ENCODE assay signal across 18 cellular contexts in the genomic region with DNA sequence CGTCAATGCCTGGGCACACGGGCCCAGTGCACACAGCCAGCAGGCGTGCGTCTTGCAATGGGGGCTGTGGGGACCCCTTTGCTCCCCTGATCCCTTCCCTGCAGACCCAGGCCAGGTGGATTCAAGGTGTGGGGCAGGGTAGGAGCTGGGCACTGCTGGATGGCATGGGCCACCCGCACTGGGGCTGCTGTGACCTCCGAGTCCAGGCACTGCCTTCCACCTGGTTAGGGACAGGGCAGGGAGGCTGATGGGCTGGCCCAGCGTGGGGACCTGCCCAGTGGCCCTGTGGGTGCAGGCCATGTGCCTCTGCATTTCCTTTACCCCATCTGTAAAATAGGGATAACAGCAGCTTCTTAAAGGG. TPM values are rescaled to one million over a fixed set of nuclear protein-coding genes. Genes with fewer than 3 reads are reported as not detected.
DNase-seq lines count a peak whose midpoint lies in the region; ATAC-seq and TF ChIP-seq lines count a peak whose summit lies in the region.
"Had no signal": no experiment of that assay in that cellular context is flagged by ENCODE, and none has a peak within 500 bp of the region (broad histone marks: within the 10 kb centered on the region; RNA-seq: fewer than 3 reads in every experiment).

No MANE protein-coding gene starts in this region.

- no peaks in the 10 kb centered on the region for H3K9me2 ChIP-seq in Karpas-422 (replicated peaks; ENCODE audit: insufficient read depth, low read length)

- peak in 1 of 2 donors; percentile 7 for ATAC-seq in activated T-cell treated with anti-CD3 and anti-CD28 coated beads, Interleukin-2, amount 50 U/mL, for 4 hours
- peak; percentile 23 for ATAC-seq in activated naive CD8-positive, alpha-beta T cell treated with anti-CD3 and anti-CD28 coated beads, Interleukin-2, amount 10 ng/mL, durations not matched to agents 7 days and 5 days (ENCODE audit: low read depth)
- ATAC-seq: left ventricle myocardium superior had no signal

- POLR2A ChIA-PET in CD8-positive, alpha-beta memory T cell (lab: Charles Lee) = interaction anchor here (1.4 kb wide), 1 partner anchor 424 kb away, joined by 4 read pairs; no protein-coding TSS in a partner anchor
- POLR2A ChIA-PET in activated naive CD8-positive, alpha-beta T cell treated with anti-CD3 and anti-CD28 coated beads, Interleukin-2, amount 10 ng/mL, durations not matched to agents 7 days and 5 days (lab: Charles Lee) = interaction anchor here (1.0 to 2.5 kb wide), 3 partner anchors 18 to 23 kb away, joined by 3 to 7 read pairs (median 5); a partner anchor contains a TSS

- no peaks in the 10 kb centered on the region for H3K27me3 ChIP-seq in CD8-positive, alpha-beta memory T cell (ENCODE audit: insufficient read depth, low read length, poor library complexity, severe bottlenecking)
- H3K27me3 ChIP-seq in Karpas-422 (ENCODE audit: low read length) = no peaks in the 10 kb centered on the region
- H3K27me3 ChIP-seq: ascending aorta, colonic mucosa, testis had no signal

- peaks cover 61% of the 10 kb centered on the region for H3K4me1 Mint-ChIP-seq in activated T-cell treated with anti-CD3 and anti-CD28 coated beads, Interleukin-2, amount 50 U/mL, for 4 hours (ENCODE audit: low read depth)
- peaks cover 23 to 60% (median 33%) of the 10 kb centered on the region in 3 donors for H3K4me1 Mint-ChIP-seq in CD8-positive, alpha-beta memory T cell
- peaks cover 34% of the 10 kb centered on the region for H3K4me1 Mint-ChIP-seq in activated naive CD8-positive, alpha-beta T cell treated with anti-CD3 and anti-CD28 coated beads, Interleukin-2, amount 10 ng/mL, durations not matched to agents 7 days and 5 days
- H3K4me1 Mint-ChIP-seq in osteocyte (ENCODE audit: unreplicated experiment) = no peaks in the 10 kb centered on the region

- in situ Hi-C loops in G401 (cut with HindIII; ENCODE audit: low sequenced_read_pairs) = no loop called here

- peak overlapping the region in 4 of 8 donors; percentile 17 to 76 (median 64) for H3K27ac Mint-ChIP-seq in CD8-positive, alpha-beta memory T cell
- peak overlapping the region; percentile 75 for H3K27ac Mint-ChIP-seq in activated naive CD8-positive, alpha-beta T cell treated with anti-CD3 and anti-CD28 coated beads, Interleukin-2, amount 10 ng/mL, durations not matched to agents 7 days and 5 days
- no peak overlapping the region for H3K27ac Mint-ChIP-seq in osteocyte (ENCODE audit: unreplicated experiment)

- H4K20me1 ChIP-seq in Karpas-422 (ENCODE audit: insufficient read depth, low read depth, low read length) = no peaks in the 10 kb centered on the region

- peak overlapping the region; percentile 53 for H3K4me3 ChIP-seq in CD8-positive, alpha-beta memory T cell (ENCODE audit: low read length)
- no peak overlapping the region for H3K4me3 ChIP-seq in Karpas-422 (ENCODE audit: low read length)
- H3K4me3 ChIP-seq: ascending aorta, colonic mucosa, GM12878, skin epidermis, testis had no signal

- H3K36me3 Mint-ChIP-seq in activated T-cell treated with anti-CD3 and anti-CD28 coated beads, Interleukin-2, amount 50 U/mL, for 4 hours (ENCODE audit: insufficient read depth) = peaks cover 3% of the 10 kb centered on the region
- no peaks in the 10 kb centered on the region for H3K36me3 Mint-ChIP-seq in CD8-positive, alpha-beta memory T cell
- peaks cover 5% of the 10 kb centered on the region for H3K36me3 Mint-ChIP-seq in activated naive CD8-positive, alpha-beta T cell treated with anti-CD3 and anti-CD28 coated beads, Interleukin-2, amount 10 ng/mL, durations not matched to agents 7 days and 5 days
- no peaks in the 10 kb centered on the region for H3K36me3 Mint-ChIP-seq in osteocyte (ENCODE audit: unreplicated experiment)

- no peak for TF ChIP-seq CTCF in osteocyte (IDR thresholded peaks at IDR 0.05)

- H2AFZ ChIP-seq in Karpas-422 (ENCODE audit: low read length) = no peak overlapping the region

- H3K4me3 Mint-ChIP-seq in activated T-cell treated with anti-CD3 and anti-CD28 coated beads, Interleukin-2, amount 50 U/mL, for 4 hours = peak overlapping the region; percentile 50
- peak overlapping the region in 6 of 7 donors; percentile 59 to 86 (median 77) for H3K4me3 Mint-ChIP-seq in CD8-positive, alpha-beta memory T cell
- peak overlapping the region; percentile 71 for H3K4me3 Mint-ChIP-seq in activated naive CD8-positive, alpha-beta T cell treated with anti-CD3 and anti-CD28 coated beads, Interleukin-2, amount 10 ng/mL, durations not matched to agents 7 days and 5 days
- no peak overlapping the region for H3K4me3 Mint-ChIP-seq in osteocyte (ENCODE audit: unreplicated experiment)

- no peaks in the 10 kb centered on the region for H3K79me2 ChIP-seq in Karpas-422 (ENCODE audit: low read length)

- H3K36me3 ChIP-seq in CD8-positive, alpha-beta memory T cell (ENCODE audit: insufficient read depth, low read length) = no peaks in the 10 kb centered on the region
- no peaks in the 10 kb centered on the region for H3K36me3 ChIP-seq in Karpas-422 (ENCODE audit: insufficient read depth, low read length)
- H3K36me3 ChIP-seq: ascending aorta, colonic mucosa had no signal

- no peaks in the 10 kb centered on the region for H3K9me3 ChIP-seq in CD8-positive, alpha-beta memory T cell (ENCODE audit: low read length)
- no peaks in the 10 kb centered on the region for H3K9me3 ChIP-seq in Karpas-422 (ENCODE audit: low read length)
- H3K9me3 ChIP-seq: ascending aorta, colonic mucosa, testis had no signal

- peaks cover 1% of the 10 kb centered on the region for H3K27me3 Mint-ChIP-seq in activated T-cell treated with anti-CD3 and anti-CD28 coated beads, Interleukin-2, amount 50 U/mL, for 4 hours (ENCODE audit: low read depth)
- peaks cover 0 to 1% of the 10 kb centered on the region in 2 donors for H3K27me3 Mint-ChIP-seq in CD8-positive, alpha-beta memory T cell
- H3K27me3 Mint-ChIP-seq in activated naive CD8-positive, alpha-beta T cell treated with anti-CD3 and anti-CD28 coated beads, Interleukin-2, amount 10 ng/mL, durations not matched to agents 7 days and 5 days = peaks cover 10% of the 10 kb centered on the region
- H3K27me3 Mint-ChIP-seq in osteocyte (ENCODE audit: unreplicated experiment) = peaks cover 15% of the 10 kb centered on the region

- no peak overlapping the region for H3K9ac ChIP-seq in Karpas-422 (ENCODE audit: low read length)

- H3K9me3 Mint-ChIP-seq in activated T-cell treated with anti-CD3 and anti-CD28 coated beads, Interleukin-2, amount 50 U/mL, for 4 hours = no peaks in the 10 kb centered on the region
- no peaks in the 10 kb centered on the region for H3K9me3 Mint-ChIP-seq in CD8-positive, alpha-beta memory T cell
- H3K9me3 Mint-ChIP-seq in activated naive CD8-positive, alpha-beta T cell treated with anti-CD3 and anti-CD28 coated beads, Interleukin-2, amount 10 ng/mL, durations not matched to agents 7 days and 5 days = peaks cover 3% of the 10 kb centered on the region
- no peaks in the 10 kb centered on the region for H3K9me3 Mint-ChIP-seq in osteocyte (ENCODE audit: unreplicated experiment)

- peaks cover 52% of the 10 kb centered on the region for H3K4me1 ChIP-seq in CD8-positive, alpha-beta memory T cell (ENCODE audit: insufficient read depth, low read length)
- H3K4me1 ChIP-seq in Karpas-422 (ENCODE audit: low read length) = no peaks in the 10 kb centered on the region
- H3K4me1 ChIP-seq: ascending aorta had no signal

- no peak overlapping the region for H3K27ac ChIP-seq in CD8-positive, alpha-beta memory T cell (ENCODE audit: low read depth, low read length)
- H3K27ac ChIP-seq in Karpas-422 (ENCODE audit: low read length) = no peak overlapping the region
- H3K27ac ChIP-seq: ascending aorta, colonic mucosa, testis had no signal

- H3K4me2 ChIP-seq in Karpas-422 (ENCODE audit: low read depth, low read length, poor library complexity, severe bottlenecking) = no peak overlapping the region

- CTCF ChIA-PET in CD8-positive, alpha-beta memory T cell (lab: Charles Lee) = interaction anchor here (1.0 to 2.3 kb wide), 2 partner anchors 64 to 65 kb away, joined by 4 to 9 read pairs; no protein-coding TSS in a partner anchor

- no peak for DNase-seq in activated T-cell treated with anti-CD3 and anti-CD28 coated beads, Interleukin-2, amount 50 U/mL, for 4 hours
- no peak for DNase-seq in activated T-cell treated with anti-CD3 and anti-CD28 coated beads, Interleukin-2, amount 50 U/mL, for 1 hour
- no peak for DNase-seq in CD8-positive, alpha-beta memory T cell
- DNase-seq in activated naive CD8-positive, alpha-beta T cell treated with anti-CD3 and anti-CD28 coated beads, Interleukin-2, amount 10 ng/mL, durations not matched to agents 7 days and 5 days = no peak
- DNase-seq in osteocyte (ENCODE audit: extremely low spot score, unreplicated experiment) (peak; percentile 81), NOMO-1 treated with DMSO at 0.1 percent for 48 hours (lab: John Stamatoyannopoulos, UW; ENCODE audit: unreplicated experiment) (no peak), Karpas-422 (no peak), G401 (ENCODE audit: low spot score) (no peak)
- DNase-seq: left ventricle myocardium superior, NCI-H2029, NCI-H446 treated with DMSO at 0.1 percent for 48 hours had no signal

RNA-seq across cellular contexts. Expression of a gene that starts 22.9 kb away (rescaled TPM):
- total RNA-seq in activated T-cell treated with anti-CD3 and anti-CD28 coated beads, Interleukin-2, amount 50 U/mL, for 4 hours = 1 to 10 TPM; 2.3 to 3.0 (median 2.8) TPM
- 1 to 10 TPM; 2.6 to 3.4 TPM for total RNA-seq in CD8-positive, alpha-beta memory T cell
- 5.7 TPM for polyA plus RNA-seq in CD8-positive, alpha-beta memory T cell
- 10 to 100 TPM; 24.2 to 26.6 TPM for total RNA-seq in activated naive CD8-positive, alpha-beta T cell treated with anti-CD3 and anti-CD28 coated beads, Interleukin-2, amount 10 ng/mL, durations not matched to agents 7 days and 5 days
- 0.16 TPM in 1 of 2 replicates, not detected in the other for total RNA-seq in osteocyte
- not detected in 2 replicates for total RNA-seq in Karpas-422 (2014; rRNA removed; shearing (Covaris generic); ENCODE audit: low replicate concordance)
- total RNA-seq in G401 (2014; rRNA removed; shearing (Covaris generic)) = 0.85 TPM in 1 of 2 replicates, not detected in the other

RNA-seq across cellular contexts. Expression of a gene that starts 23.4 kb away (rescaled TPM):
- total RNA-seq in activated T-cell treated with anti-CD3 and anti-CD28 coated beads, Interleukin-2, amount 50 U/mL, for 4 hours = not detected
- total RNA-seq in CD8-positive, alpha-beta memory T cell = not detected
- polyA plus RNA-seq in CD8-positive, alpha-beta memory T cell = not detected
- not detected for total RNA-seq in activated naive CD8-positive, alpha-beta T cell treated with anti-CD3 and anti-CD28 coated beads, Interleukin-2, amount 10 ng/mL, durations not matched to agents 7 days and 5 days
- total RNA-seq in osteocyte = not detected in 2 replicates
- total RNA-seq in Karpas-422 (2014; rRNA removed; shearing (Covaris generic); ENCODE audit: low replicate concordance) = not detected in 2 replicates
- total RNA-seq in G401 (2014; rRNA removed; shearing (Covaris generic)) = not detected in 2 replicates
- total RNA-seq: ascending aorta; frontal cortex; GM12878; left ventricle myocardium superior; T-helper 1 cell treated with Interleukin-12 subunit alpha and Interleukin-12 subunit beta and Interleukin-4 antibody, amounts not matched to agents 30 ng/mL and 1 ng/mL, for 36 hours had no signal
- polyA plus RNA-seq: GM12878 had no signal

Comparison
In these comparisons a context has a peak if more than half of its experiments do, and no peak if none do; other contexts are left out.
1. RNA of a gene that starts 22.9 kb away (total RNA-seq): 24.2 to 26.6 TPM in activated naive CD8-positive, alpha-beta T cell treated with anti-CD3 and anti-CD28 coated beads, Interleukin-2, amount 10 ng/mL, durations not matched to agents 7 days and 5 days; 2.6 to 3.4 TPM in CD8-positive, alpha-beta memory T cell, 2.3 to 3.0 TPM in activated T-cell treated with anti-CD3 and anti-CD28 coated beads, Interleukin-2, amount 50 U/mL, for 4 hours, 0.85 TPM in G401, 0.16 TPM in osteocyte and not detected in Karpas-422; every median in the first group is over 4 times any median in the second.